In the genomic region with DNA sequence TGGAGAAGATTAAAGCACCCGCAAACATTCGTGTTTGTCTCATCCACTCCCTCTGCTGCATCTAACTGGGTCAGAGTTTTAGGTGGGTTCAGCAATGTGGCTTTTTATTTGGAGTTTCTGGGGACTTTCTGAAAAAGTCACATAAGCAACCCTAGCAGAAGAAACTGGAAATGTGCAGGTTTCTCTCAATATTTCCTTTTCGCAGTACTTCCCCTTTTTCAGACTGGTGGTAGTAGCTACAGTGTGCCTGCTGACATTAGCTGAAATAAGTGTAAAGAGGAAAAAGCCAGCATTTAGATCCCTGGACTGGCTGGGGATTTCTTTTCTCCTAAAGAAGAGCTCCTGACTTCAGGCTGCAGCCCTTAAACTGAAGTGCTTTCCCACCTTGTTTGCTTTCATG, we compare ENCODE assay signal across 18 cellular contexts. TPM values are rescaled to one million over a fixed set of nuclear protein-coding genes. Genes with fewer than 3 reads are reported as not detected.
A peak's percentile ranks its signal among the peaks of the same experiment; 100 is the strongest.
DNase-seq lines count a peak whose midpoint lies in the region; ATAC-seq and TF ChIP-seq lines count a peak whose summit lies in the region.
"Had no signal": no experiment of that assay in that cellular context is flagged by ENCODE, and none has a peak within 500 bp of the region (broad histone marks: within the 10 kb centered on the region; RNA-seq: fewer than 3 reads in every experiment).

No MANE protein-coding gene starts in this region.

- peak overlapping the region; percentile 24; the same call in 1 of the 2 replicates for H2AFZ ChIP-seq in OCI-LY3 (ENCODE audit: low read depth, low read length)

- H3K27ac ChIP-seq in BLaER1 treated with 17β-estradiol and CSF1 and Interleukin-3, amounts not matched to agents 10 nM and 100 nM: no peak overlapping the region
- H3K27ac ChIP-seq in OCI-LY3 (ENCODE audit: low read length): no peak overlapping the region
- H3K27ac ChIP-seq: heart right ventricle had no signal

- H3K9me3 ChIP-seq in BLaER1 treated with 17β-estradiol and CSF1 and Interleukin-3, amounts not matched to agents 10 nM and 100 nM (replicated peaks in 1 of 11): no peaks in the 10 kb centered on the region
- H3K9me3 ChIP-seq in OCI-LY3 (ENCODE audit: insufficient read depth, low read length): no peaks in the 10 kb centered on the region
- H3K9me3 ChIP-seq in HAP-1: no peaks in the 10 kb centered on the region
- H3K9me3 ChIP-seq: MG63 had no signal

- H3K79me2 ChIP-seq in OCI-LY3 (ENCODE audit: low read length): no peaks in the 10 kb centered on the region

- no peak for DNase-seq in H7
- DNase-seq in HAP-1 (ENCODE audit: low spot score in 2 of 2): no peak
- DNase-seq in T-helper 1 cell: no peak
- no peak for DNase-seq in NCI-H82 treated with DMSO at 0.1 percent for 48 hours (lab: John Stamatoyannopoulos, UW; ENCODE audit: unreplicated experiment)
- DNase-seq: activated CD4-positive, CD25-positive, alpha-beta regulatory T cell; activated naive CD8-positive, alpha-beta T cell treated with anti-CD3 and anti-CD28 coated beads, Interleukin-2, amount 10 ng/mL, durations not matched to agents 7 days and 5 days; heart right ventricle; left colon; MG63; NCI-H510A; SHP77 treated with DMSO at 0.1 percent for 48 hours; stimulated activated CD8-positive, alpha-beta memory T cell treated with anti-CD3 and anti-CD28 coated beads, Interleukin-4, amount 100 ng/mL, for 48 hours; trophoblast cell had no signal

- no peaks in the 10 kb centered on the region for H3K27me3 ChIP-seq in BLaER1 treated with 17β-estradiol and CSF1 and Interleukin-3, amounts not matched to agents 10 nM and 100 nM
- H3K27me3 ChIP-seq in OCI-LY3 (ENCODE audit: low read depth, low read length): no peaks in the 10 kb centered on the region
- H3K27me3 ChIP-seq in H7 (ENCODE audit: control insufficient read depth, insufficient read depth, low read length): no peaks in the 10 kb centered on the region
- H3K27me3 ChIP-seq in HAP-1 (ENCODE audit: low read depth): no peaks in the 10 kb centered on the region
- H3K27me3 ChIP-seq: MG63 had no signal

- 0 out of 22 replicates have a peak, but pooled peaks cover 0 to 4% (median 0%) of the 10 kb centered on the region in 11 experiments for H4K20me1 ChIP-seq in BLaER1 treated with 17β-estradiol and CSF1 and Interleukin-3, amounts not matched to agents 10 nM and 100 nM
- no peaks in the 10 kb centered on the region for H4K20me1 ChIP-seq in OCI-LY3 (ENCODE audit: insufficient read depth, low read length)

- in situ Hi-C loops in HAP-1 (cut with MboI; ENCODE audit: low sequenced_read_pairs): no loop called here

- ATAC-seq in GM19324 (IDR thresholded peaks at IDR 0.05; ENCODE audit: low FRiP score, unreplicated experiment) (peak; percentile 51), HG03378 (IDR thresholded peaks at IDR 0.05; ENCODE audit: unreplicated experiment) (peak; percentile 50)
- ATAC-seq: heart right ventricle, left colon had no signal

- no peaks in the 10 kb centered on the region for H3K36me3 ChIP-seq in BLaER1 treated with 17β-estradiol and CSF1 and Interleukin-3, amounts not matched to agents 10 nM and 100 nM
- H3K36me3 ChIP-seq in OCI-LY3 (replicated peaks; ENCODE audit: low read depth, low read length) (no peaks in the 10 kb centered on the region), H7 (replicated peaks; ENCODE audit: control insufficient read depth, insufficient read depth, low read length) (no peaks in the 10 kb centered on the region), HAP-1 (replicated peaks) (no peaks in the 10 kb centered on the region)
- H3K36me3 ChIP-seq: heart right ventricle, MG63 had no signal

- H3K9ac ChIP-seq in BLaER1 treated with 17β-estradiol and CSF1 and Interleukin-3, amounts not matched to agents 10 nM and 100 nM: no peak overlapping the region; a peak in 1 of 22 replicates
- H3K9ac ChIP-seq in OCI-LY3 (ENCODE audit: low read length): peak overlapping the region; percentile 25; the same call in 1 of the 2 replicates

- H3K4me1 ChIP-seq in BLaER1 treated with 17β-estradiol and CSF1 and Interleukin-3, amounts not matched to agents 10 nM and 100 nM: peaks cover 5 to 32% (median 20%) of the 10 kb centered on the region in 10 experiments
- H3K4me1 ChIP-seq in OCI-LY3 (ENCODE audit: low read length) (peaks cover 14% of the 10 kb centered on the region), HAP-1 (no peaks in the 10 kb centered on the region)
- H3K4me1 ChIP-seq: heart right ventricle had no signal

- H3K4me2 ChIP-seq in BLaER1 treated with 17β-estradiol and CSF1 and Interleukin-3, amounts not matched to agents 10 nM and 100 nM: peak overlapping the region in 9 of 11 experiments; percentile 3 to 55 (median 29); a peak in 11 of 22 replicates
- H3K4me2 ChIP-seq in OCI-LY3 (ENCODE audit: low read length): peak overlapping the region; percentile 65

- no peak overlapping the region for H3K4me3 ChIP-seq in BLaER1 treated with 17β-estradiol and CSF1 and Interleukin-3, amounts not matched to agents 10 nM and 100 nM
- H3K4me3 ChIP-seq in OCI-LY3 (ENCODE audit: low read length) (peak overlapping the region; percentile 55), H7 (ENCODE audit: insufficient read depth, low read depth, low read length) (no peak overlapping the region), HAP-1 (no peak overlapping the region)
- H3K4me3 ChIP-seq: heart right ventricle, MG63 had no signal

- TF ChIP-seq CTCF in OCI-LY3 (IDR thresholded peaks at IDR 0.05; ENCODE audit: low read depth, low read length): no peak

RNA-seq across cellular contexts. Expression of a gene that starts 15.9 kb away (rescaled TPM):
- not detected in 2 replicates for total RNA-seq in H7 (2014; rRNA removed; shearing (Covaris generic))
- total RNA-seq: activated naive CD8-positive, alpha-beta T cell treated with anti-CD3 and anti-CD28 coated beads, Interleukin-2, amount 10 ng/mL, durations not matched to agents 7 days and 5 days; myocyte had no signal
